ENCODE assay signal across 20 cellular contexts in genomic region chr16:72424776-72425175, GRCh38.
A peak's percentile ranks its signal among the peaks of the same experiment; 100 is the strongest.
DNase-seq lines count a peak whose midpoint lies in the region; ATAC-seq, FAIRE-seq and TF ChIP-seq lines count a peak whose summit lies in the region.
"Had no signal": no experiment of that assay in that cellular context is flagged by ENCODE, and none has a peak within 500 bp of the region (broad histone marks: within the 10 kb centered on the region; RNA-seq: fewer than 3 reads in every experiment).

No MANE protein-coding gene starts in this region.

- H2AFZ ChIP-seq in astrocyte (ENCODE audit: low read depth, low read length) (peak overlapping the region; percentile 14), MM.1S (ENCODE audit: low read length) (no peak overlapping the region)
- H2AFZ ChIP-seq: GM23248, PC-9 had no signal

- FAIRE-seq in HTR-8/SVneo (lab: Jason Lieb, UNC): peak; percentile 38
- FAIRE-seq in astrocyte (lab: Jason Lieb, UNC): no peak
- FAIRE-seq: D721Med had no signal

- peaks cover 21% of the 10 kb centered on the region for H3K36me3 Mint-ChIP-seq in astrocyte (ENCODE audit: low read depth, unreplicated experiment)
- peaks cover 16% of the 10 kb centered on the region for H3K36me3 Mint-ChIP-seq in activated T-cell treated with anti-CD3 and anti-CD28 coated beads, Interleukin-2, amount 50 U/mL, for 24 hours (ENCODE audit: low read depth)
- H3K36me3 Mint-ChIP-seq in T-helper 17 cell (ENCODE audit: low read depth): peaks cover 3% of the 10 kb centered on the region

- no peaks in the 10 kb centered on the region for H3F3A ChIP-seq in MM.1S (ENCODE audit: insufficient read depth, low read length)

- peaks cover 10% of the 10 kb centered on the region for H3K4me1 ChIP-seq in astrocyte (ENCODE audit: insufficient read depth, low read length)
- no peaks in the 10 kb centered on the region for H3K4me1 ChIP-seq in MM.1S (ENCODE audit: low read length)

- H3K27ac ChIP-seq in astrocyte (ENCODE audit: low read depth, low read length) (no peak overlapping the region), substantia nigra (ENCODE audit: low read depth, low read length, poor library complexity, severe bottlenecking) (peak overlapping the region; percentile 98), MM.1S (ENCODE audit: low read length) (no peak overlapping the region)
- H3K27ac ChIP-seq: GM23248, PC-9, RWPE1 had no signal

- no peak for DNase-seq in HTR-8/SVneo (ENCODE audit: insufficient read length, low spot score)
- no peak for DNase-seq in astrocyte (ENCODE audit: low read depth)
- DNase-seq in globus pallidus (ENCODE audit: low spot score): peak; percentile 78
- peak in 4 of 49 donors; percentile 0 to 12 (median 6) for DNase-seq in substantia nigra (lab: John Stamatoyannopoulos, UW)
- DNase-seq in activated T-cell treated with anti-CD3 and anti-CD28 coated beads, Interleukin-2, amount 50 U/mL, for 24 hours: no peak
- no peak for DNase-seq in NCI-H2029 (lab: John Stamatoyannopoulos, UW)
- DNase-seq in MM.1S: no peak
- no peak for DNase-seq in T-helper 17 cell
- DNase-seq: DMS79 treated with DMSO at 0.1 percent for 48 hours, GM23248, Kasumi-1, NCI-H2107, NCI-H2227 treated with DMSO at 0.1 percent for 48 hours, NCI-H524, PC-9, SIG-M5 had no signal

- no peaks in the 10 kb centered on the region for H3K27me3 Mint-ChIP-seq in astrocyte (ENCODE audit: low read depth, unreplicated experiment)
- H3K27me3 Mint-ChIP-seq in activated T-cell treated with anti-CD3 and anti-CD28 coated beads, Interleukin-2, amount 50 U/mL, for 24 hours: no peaks in the 10 kb centered on the region
- H3K27me3 Mint-ChIP-seq in T-helper 17 cell: no peaks in the 10 kb centered on the region

- no peaks in the 10 kb centered on the region for H3K9me3 ChIP-seq in astrocyte (ENCODE audit: insufficient read depth, low read depth, low read length)
- H3K9me3 ChIP-seq in MM.1S (replicated peaks; ENCODE audit: insufficient read depth, low read length): no peaks in the 10 kb centered on the region
- H3K9me3 ChIP-seq in T-helper 17 cell (ENCODE audit: control insufficient read depth, low read length, poor library complexity, severe bottlenecking): no peaks in the 10 kb centered on the region

- peak overlapping the region; percentile 73 for H3K9ac ChIP-seq in astrocyte (ENCODE audit: low read length)
- no peak overlapping the region for H3K9ac ChIP-seq in MM.1S (ENCODE audit: low read length)
- H3K9ac ChIP-seq: GM23248 had no signal

- H4K20me1 ChIP-seq in astrocyte (ENCODE audit: insufficient read depth, low read length): no peaks in the 10 kb centered on the region
- H4K20me1 ChIP-seq in MM.1S (ENCODE audit: insufficient read depth, low read length): no peaks in the 10 kb centered on the region

- H3K4me3 Mint-ChIP-seq in astrocyte (ENCODE audit: unreplicated experiment): no peak overlapping the region
- H3K4me3 Mint-ChIP-seq in activated T-cell treated with anti-CD3 and anti-CD28 coated beads, Interleukin-2, amount 50 U/mL, for 24 hours: no peak overlapping the region
- no peak overlapping the region for H3K4me3 Mint-ChIP-seq in T-helper 17 cell

- H3K4me3 ChIP-seq in astrocyte (ENCODE audit: insufficient read depth, low read depth, low read length): peak overlapping the region; percentile 58
- H3K4me3 ChIP-seq in MM.1S (ENCODE audit: low read length): no peak overlapping the region
- H3K4me3 ChIP-seq: GM23248, PC-9 had no signal

- no peak overlapping the region for H3K27ac Mint-ChIP-seq in astrocyte (ENCODE audit: unreplicated experiment)
- H3K27ac Mint-ChIP-seq in activated T-cell treated with anti-CD3 and anti-CD28 coated beads, Interleukin-2, amount 50 U/mL, for 24 hours: no peak overlapping the region
- H3K27ac Mint-ChIP-seq in T-helper 17 cell: no peak overlapping the region

- H3K27me3 ChIP-seq in astrocyte (ENCODE audit: insufficient read depth, low read length): peaks cover 5% of the 10 kb centered on the region
- H3K27me3 ChIP-seq in MM.1S (replicated peaks; ENCODE audit: insufficient read depth, low read length): no peaks in the 10 kb centered on the region

- TF ChIP-seq CTCF in astrocyte (IDR thresholded peaks at IDR 0.05; ENCODE audit: insufficient read depth, low read depth, low read length) (no peak), MM.1S (IDR thresholded peaks at IDR 0.05; ENCODE audit: low read length) (no peak)

- no peaks in the 10 kb centered on the region for H3K4me1 Mint-ChIP-seq in astrocyte (ENCODE audit: low read depth, unreplicated experiment)
- H3K4me1 Mint-ChIP-seq in activated T-cell treated with anti-CD3 and anti-CD28 coated beads, Interleukin-2, amount 50 U/mL, for 24 hours (ENCODE audit: low read depth): no peaks in the 10 kb centered on the region
- H3K4me1 Mint-ChIP-seq in T-helper 17 cell: no peaks in the 10 kb centered on the region

- no peaks in the 10 kb centered on the region for H3K79me2 ChIP-seq in astrocyte (ENCODE audit: insufficient read depth, low read length)
- H3K79me2 ChIP-seq in MM.1S (ENCODE audit: low read length): no peaks in the 10 kb centered on the region

- H3K36me3 ChIP-seq in astrocyte (ENCODE audit: insufficient read depth, low read length) (no peaks in the 10 kb centered on the region), MM.1S (replicated peaks; ENCODE audit: insufficient read depth, low read length) (no peaks in the 10 kb centered on the region)

- peaks cover 16% of the 10 kb centered on the region for H3K9me3 Mint-ChIP-seq in astrocyte (ENCODE audit: unreplicated experiment)
- H3K9me3 Mint-ChIP-seq in activated T-cell treated with anti-CD3 and anti-CD28 coated beads, Interleukin-2, amount 50 U/mL, for 24 hours: peaks cover 18% of the 10 kb centered on the region

- no peaks in the 10 kb centered on the region for H3K9me2 ChIP-seq in MM.1S (replicated peaks; ENCODE audit: insufficient read depth, low read length)

- H3K4me2 ChIP-seq in astrocyte (ENCODE audit: low read length) (peak overlapping the region; percentile 92), MM.1S (ENCODE audit: low read depth, low read length) (no peak overlapping the region)
- H3K4me2 ChIP-seq: PC-9 had no signal

- ATAC-seq in T-helper 17 cell: no peak
- ATAC-seq: HCT116, SK-N-SH treated with all-trans-retinoic acid at 6 μM for 48 hours had no signal
